28 cellular contexts compared by ENCODE assay signal in the genomic region with DNA sequence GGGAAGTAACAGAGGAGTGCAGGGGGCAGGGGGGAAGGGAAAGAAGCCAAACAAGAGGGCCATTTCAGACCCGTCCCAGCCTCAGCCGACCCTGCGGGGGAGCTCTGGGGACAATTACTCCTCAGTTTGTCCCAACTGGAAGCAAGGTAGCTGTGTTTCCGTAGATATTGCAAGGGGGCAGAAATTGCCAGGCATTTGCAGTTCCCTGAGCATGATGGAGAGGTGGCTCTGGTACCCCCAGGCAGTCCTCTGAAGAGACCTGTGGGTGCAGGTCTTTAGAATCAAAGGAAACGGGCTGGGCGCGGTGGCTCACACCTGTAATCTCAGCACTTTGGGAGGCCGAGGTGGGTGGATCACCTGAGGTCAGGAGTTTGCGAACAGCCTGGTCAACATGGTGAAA.
"Had no signal": no experiment of that assay in that cellular context is flagged by ENCODE, and none has a peak within 500 bp of the region (broad histone marks: within the 10 kb centered on the region; RNA-seq: fewer than 3 reads in every experiment).

No MANE protein-coding gene starts in this region.

- H3K4me3 ChIP-seq: ascending aorta, cardiac muscle cell, Peyer's patch had no signal

- H3K9me3 ChIP-seq: ascending aorta, Peyer's patch had no signal

- H3K36me3 ChIP-seq: ascending aorta, cardiac muscle cell, Peyer's patch had no signal

- H3K27me3 ChIP-seq: ascending aorta, cardiac muscle cell, Peyer's patch had no signal

- DNase-seq: activated CD4-positive, alpha-beta T cell treated with anti-CD3 and anti-CD28 coated beads, Interleukin-2, amount 10 ng/mL, durations not matched to agents 24 days and 14 days; activated CD4-positive, alpha-beta T cell treated with anti-CD3 and anti-CD28 coated beads, Interleukin-2, amount 50 U/mL, for 4 hours; activated CD8-positive, alpha-beta T cell treated with anti-CD3 and anti-CD28 coated beads for 36 hours; activated gamma-delta T cell; activated naive CD4-positive, alpha-beta T cell treated with Interleukin-2 at 50 U/mL for 16 hours; activated naive CD8-positive, alpha-beta T cell treated with anti-CD3 and anti-CD28 coated beads, Interleukin-2, amount 10 ng/mL, durations not matched to agents 7 days and 5 days; amygdala; Karpas-422; KBM-7; NCI-H1105 treated with DMSO at 0.1 percent for 48 hours; NCI-H1436; NCI-H1694 treated with DMSO at 0.1 percent for 48 hours; NCI-H2029; NCI-H345; NCI-H510A; NCI-H526; NCI-H748 treated with DMSO at 0.1 percent for 48 hours; NK-92 treated with Interleukin-12 subunit alpha and Interleukin-12 subunit beta, amount 100 ng/mL, for 24 hours; PC-3; SIG-M5; T-helper 1 cell; T-helper 2 cell; T-helper 9 cell had no signal

- H3K27ac ChIP-seq: ascending aorta, cardiac muscle cell, Peyer's patch, RWPE1, VCaP had no signal
